In genomic region chr17:72539981-72540897, GRCh38 we compare ENCODE assay signal across 8 cellular contexts.
A peak's percentile ranks its signal among the peaks of the same experiment; 100 is the strongest.
DNase-seq lines count a peak whose midpoint lies in the region; ATAC-seq and TF ChIP-seq lines count a peak whose summit lies in the region.

No MANE protein-coding gene starts in this region.

- peaks cover 14% of the 10 kb centered on the region for H3K4me1 ChIP-seq in smooth muscle cell (ENCODE audit: low read depth)

- peak overlapping the region; percentile 33 for H3K4me3 ChIP-seq in brain microvascular endothelial cell (ENCODE audit: low read depth, low read length)
- H3K4me3 ChIP-seq in smooth muscle cell = peak overlapping the region; percentile 44

- in situ Hi-C loops in brain microvascular endothelial cell (cut with HindIII; ENCODE audit: low pct_ligation_motif_present, low sequenced_read_pairs) = loop anchor here (25.0 kb wide), 2 partner anchors 403 to 1103 kb away; no protein-coding TSS in a partner anchor

- peak overlapping the region; percentile 75 for H2AFZ ChIP-seq in smooth muscle cell (ENCODE audit: low read depth)

- H3K27ac ChIP-seq in brain microvascular endothelial cell (peak overlapping the region; percentile 42), smooth muscle cell (ENCODE audit: low read depth) (peak overlapping the region; percentile 76)

- peak overlapping the region; percentile 27 for H3K9ac ChIP-seq in smooth muscle cell (ENCODE audit: low read depth)

- H3K4me2 ChIP-seq in smooth muscle cell = peak overlapping the region; percentile 84

- H3K79me2 ChIP-seq in smooth muscle cell (ENCODE audit: low read depth) = peaks cover 12% of the 10 kb centered on the region

- DNase-seq in NCI-H1436 (lab: John Stamatoyannopoulos, UW) = peak; percentile 74
- DNase-seq in NCI-H1436 treated with DMSO at 0.1 percent for 48 hours (lab: John Stamatoyannopoulos, UW) = no peak
- DNase-seq in NCI-H1694 (lab: John Stamatoyannopoulos, UW) = peak; percentile 21
- DNase-seq in UCSD-AML1 (lab: John Stamatoyannopoulos, UW; ENCODE audit: unreplicated experiment) = peak; percentile 70
- peak; percentile 43 for DNase-seq in brain microvascular endothelial cell
- peak; percentile 92 for DNase-seq in iPS-NIHi7 (ENCODE audit: extremely low spot score)
- DNase-seq in smooth muscle cell (lab: John Stamatoyannopoulos, UW; ENCODE audit: unreplicated experiment) = peak; percentile 70

- peaks cover 8% of the 10 kb centered on the region for H3F3A ChIP-seq in smooth muscle cell (ENCODE audit: low read depth)

- H3K27me3 ChIP-seq in brain microvascular endothelial cell (replicated peaks) = no peaks in the 10 kb centered on the region
- H3K27me3 ChIP-seq in smooth muscle cell (ENCODE audit: low read depth) = no peaks in the 10 kb centered on the region

- no peaks in the 10 kb centered on the region for H3K9me3 ChIP-seq in smooth muscle cell (replicated peaks; ENCODE audit: low read depth)

- TF ChIP-seq CTCF in brain microvascular endothelial cell (IDR thresholded peaks at IDR 0.05; ENCODE audit: low read depth, low read length, missing control alignments) (peak; percentile 68), smooth muscle cell (IDR thresholded peaks at IDR 0.05; ENCODE audit: borderline replicate concordance, insufficient read depth, poor library complexity, severe bottlenecking) (peak; percentile 88)

- WGBS in smooth muscle cell (ENCODE audit: low lambda C conversion rate) = 10% methylated on average over 41 of the region's 50 CpGs

- peak; percentile 90 for ATAC-seq in HG02678 (IDR thresholded peaks at IDR 0.05; ENCODE audit: unreplicated experiment)

- H3K36me3 ChIP-seq in brain microvascular endothelial cell (replicated peaks) (peaks cover 5% of the 10 kb centered on the region), smooth muscle cell (ENCODE audit: low read depth) (no peaks in the 10 kb centered on the region)

- peaks cover 69% of the 10 kb centered on the region for H4K20me1 ChIP-seq in smooth muscle cell (ENCODE audit: low read depth)
